8 cellular contexts compared by ENCODE assay signal in genomic region chr3:108489776-108490175, GRCh38. TPM values are rescaled to one million over a fixed set of nuclear protein-coding genes. Genes with fewer than 3 reads are reported as not detected.
DNase-seq lines count a peak whose midpoint lies in the region; ATAC-seq and TF ChIP-seq lines count a peak whose summit lies in the region.

No MANE protein-coding gene starts in this region.

- H3K4me1 ChIP-seq in prostate gland (replicated peaks), result no peaks in the 10 kb centered on the region

- H3K9me3 ChIP-seq in prostate gland, result no peaks in the 10 kb centered on the region

- DNase-seq in NCI-H345 (lab: John Stamatoyannopoulos, UW) (peak; percentile 13), glomerular visceral epithelial cell (ENCODE audit: extremely low spot score) (peak; percentile 53), prostate gland (ENCODE audit: low spot score) (peak; percentile 33)
- DNase-seq in activated CD8-positive, alpha-beta memory T cell treated with anti-CD3 and anti-CD28 coated beads, Interleukin-2, amount 50 U/mL, for 4 hours, result peak; percentile 17

- 14% methylated on average over 2 of the region's 2 CpGs for WGBS in prostate gland

- intact Hi-C loops in prostate gland (cut with DNase I), result loop anchor here (1.0 kb wide), 1 partner anchor 64 kb away; no protein-coding TSS in a partner anchor

- ATAC-seq in GM18498 (IDR thresholded peaks at IDR 0.05; ENCODE audit: unreplicated experiment) (peak; percentile 80), HG03095 (IDR thresholded peaks at IDR 0.05; ENCODE audit: unreplicated experiment) (peak; percentile 69), GM21528 (IDR thresholded peaks at IDR 0.05; ENCODE audit: low FRiP score, unreplicated experiment) (no peak)

- H3K27ac ChIP-seq in C4-2B (no peak overlapping the region), prostate gland (no peak overlapping the region)

- H3K4me3 ChIP-seq in prostate gland, result no peak overlapping the region

- no peaks in the 10 kb centered on the region for H3K36me3 ChIP-seq in prostate gland

- no peak for TF ChIP-seq POLR2A in prostate gland (IDR thresholded peaks at IDR 0.05)

- no peaks in the 10 kb centered on the region for H3K27me3 ChIP-seq in prostate gland (replicated peaks; ENCODE audit: insufficient read depth)

- TF ChIP-seq CTCF in C4-2B (conservative IDR thresholded peaks at IDR 0.05), result peak; percentile 73
- peak; percentile 39 to 85 (median 76) for TF ChIP-seq CTCF in prostate gland (IDR thresholded peaks at IDR 0.05)

RNA-seq across cellular contexts. Expression of gene MYH15, which starts 20.6 kb away (rescaled TPM):
- total RNA-seq in prostate gland, result under 1 TPM; 0.68 TPM
